Comparison of ENCODE assay signal across 14 cellular contexts in the genomic region with DNA sequence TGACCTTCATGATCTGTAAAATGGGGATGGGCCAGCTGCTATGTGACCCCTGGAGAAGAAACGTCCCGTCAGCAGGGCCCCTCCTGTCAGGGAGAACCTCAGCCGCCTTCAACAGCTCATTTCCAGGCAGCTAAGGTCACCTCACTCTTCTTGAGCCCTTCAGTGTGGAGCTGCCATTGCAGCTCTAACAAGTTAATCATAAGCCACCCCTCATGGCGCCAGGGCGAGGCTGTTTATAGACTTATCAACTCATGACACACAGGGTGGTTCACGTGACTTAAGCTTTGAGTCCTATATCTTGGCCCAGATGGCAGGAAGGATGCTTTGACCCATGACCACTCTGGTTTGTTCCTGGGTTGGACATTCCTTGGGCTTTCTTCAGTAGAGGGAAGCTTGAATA.
DNase-seq lines count a peak whose midpoint lies in the region; ATAC-seq and TF ChIP-seq lines count a peak whose summit lies in the region.
"Had no signal": no experiment of that assay in that cellular context is flagged by ENCODE, and none has a peak within 500 bp of the region (broad histone marks: within the 10 kb centered on the region; RNA-seq: fewer than 3 reads in every experiment).

No MANE protein-coding gene starts in this region.

- H2AFZ ChIP-seq in ACC112 (ENCODE audit: low read length, unreplicated experiment) (no peak overlapping the region), PC-3 (ENCODE audit: low read length) (no peak overlapping the region), neuronal stem cell (ENCODE audit: low read length) (peak overlapping the region; percentile 68)

- H3K9me3 ChIP-seq in PC-3 (ENCODE audit: low read length) (no peaks in the 10 kb centered on the region), neuronal stem cell (replicated peaks in 1 of 2; ENCODE audit: control insufficient read depth in 2 of 2, insufficient read depth in 1 of 2, low read depth in 1 of 2, low read length in 2 of 2) (peaks cover 0 to 5% of the 10 kb centered on the region in 2 donors)

- 0 out of 2 replicates have a peak overlapping the region, but pooled peaks have one; percentile 4 for H3K27ac ChIP-seq in ACC112 (ENCODE audit: low read depth, low read length)
- no peak overlapping the region for H3K27ac ChIP-seq in PC-3 (ENCODE audit: low read length)
- H3K27ac ChIP-seq in neuronal stem cell (replicated peaks; ENCODE audit: low read length): no peak overlapping the region
- H3K27ac ChIP-seq: WERI-Rb-1 had no signal

- no peaks in the 10 kb centered on the region for H3K27me3 Mint-ChIP-seq in T-helper 2 cell treated with Interferon-gamma antibody and Interleukin-4, amounts not matched to agents 5 μg/mL and 100 μg/mL, for 36 hours (ENCODE audit: low read depth)

- ATAC-seq in PC-3: peak; percentile 45

- H3K4me1 ChIP-seq in ACC112 (ENCODE audit: control insufficient read depth, insufficient read depth, low read length, unreplicated experiment): peaks cover 9% of the 10 kb centered on the region
- peaks cover 9% of the 10 kb centered on the region for H3K4me1 ChIP-seq in PC-3 (ENCODE audit: insufficient read depth, low read length)
- peaks cover 2% of the 10 kb centered on the region in 2 donors for H3K4me1 ChIP-seq in neuronal stem cell (ENCODE audit: control insufficient read depth in 2 of 2, insufficient read depth in 1 of 2, low read depth in 1 of 2, low read length in 2 of 2)

- H3K9me3 Mint-ChIP-seq in T-helper 2 cell treated with Interferon-gamma antibody and Interleukin-4, amounts not matched to agents 5 μg/mL and 100 μg/mL, for 36 hours: peaks cover 4% of the 10 kb centered on the region
- H3K9me3 Mint-ChIP-seq: activated T-helper 1 cell treated with anti-CD3 and anti-CD28 coated beads, Interleukin-12 subunit alpha, Interleukin-12 subunit beta, Interleukin-2, Interleukin-4 antibody, amounts not matched to agents 30 ng/mL and 10 ng/mL and 1 ng/mL, durations not matched to agents 14 hours and 24 hours and 36 hours had no signal

- H3K4me2 ChIP-seq in PC-3 (ENCODE audit: low read length) (peak overlapping the region; percentile 30), neuronal stem cell (ENCODE audit: insufficient read depth, low read length, poor library complexity, severe bottlenecking) (no peak overlapping the region)

- BruUV-seq in PC-3 (replicated peaks; lab: Mats Ljungman, UMichigan): no TSS peak

- H3K4me1 Mint-ChIP-seq in T-helper 2 cell treated with Interferon-gamma antibody and Interleukin-4, amounts not matched to agents 5 μg/mL and 100 μg/mL, for 36 hours (ENCODE audit: low read depth): no peaks in the 10 kb centered on the region

- H2BK120ac ChIP-seq in neuronal stem cell (ENCODE audit: low read depth, low read length): no peak overlapping the region

- no peaks in the 10 kb centered on the region for H3K79me2 ChIP-seq in ACC112 (ENCODE audit: control insufficient read depth, insufficient read depth, low read length, unreplicated experiment)
- no peaks in the 10 kb centered on the region for H3K79me2 ChIP-seq in PC-3 (ENCODE audit: low read length)

- H2BK12ac ChIP-seq in neuronal stem cell (ENCODE audit: low read length): no peak overlapping the region

- H3F3A ChIP-seq in PC-3 (ENCODE audit: low read length, unreplicated experiment): no peaks in the 10 kb centered on the region

- intact Hi-C loops in PC-3 (cut with micrococcal nuclease): loop anchor here (1.0 to 10.0 kb wide), 7 partner anchors 71 to 678 kb away; partner anchors contain the start of genes PKD1L1 and TNS3

- no peak overlapping the region for H2BK15ac ChIP-seq in neuronal stem cell (ENCODE audit: low read length)

- H4K8ac ChIP-seq in neuronal stem cell (ENCODE audit: low read depth, low read length): no peak overlapping the region

- no peak overlapping the region for H3K4ac ChIP-seq in neuronal stem cell (ENCODE audit: low read length)

- POLR2A ChIA-PET in PC-3 (lab: Charles Lee; ENCODE audit: unreplicated experiment): no interaction called here

- H3K36me3 Mint-ChIP-seq in T-helper 2 cell treated with Interferon-gamma antibody and Interleukin-4, amounts not matched to agents 5 μg/mL and 100 μg/mL, for 36 hours (ENCODE audit: low read depth): no peaks in the 10 kb centered on the region

- DNase-seq in PC-3 (peak; percentile 35), glomerular visceral epithelial cell (ENCODE audit: extremely low spot score) (peak; percentile 83), neuronal stem cell (ENCODE audit: low spot score) (no peak), SIG-M5 (lab: John Stamatoyannopoulos, UW) (no peak), nucleus accumbens (lab: John Stamatoyannopoulos, UW) (no peak), NCI-H2227 treated with DMSO at 0.1 percent for 48 hours (lab: John Stamatoyannopoulos, UW) (no peak)
- no peak for DNase-seq in T-helper 2 cell treated with Interferon-gamma antibody and Interleukin-4, amounts not matched to agents 5 μg/mL and 100 μg/mL, for 36 hours (ENCODE audit: low spot score)
- DNase-seq: central memory CD4-positive, alpha-beta T cell; GF-D8; stimulated activated CD4-positive, alpha-beta T cell treated with anti-CD3 and anti-CD28 coated beads, Interleukin-12 subunit alpha, Interleukin-12 subunit beta, amount 100 ng/mL, for 4 hours had no signal

- no peaks in the 10 kb centered on the region for H4K20me1 ChIP-seq in PC-3 (ENCODE audit: low read length)

- H3K4me3 Mint-ChIP-seq in T-helper 2 cell treated with Interferon-gamma antibody and Interleukin-4, amounts not matched to agents 5 μg/mL and 100 μg/mL, for 36 hours: no peak overlapping the region
- H3K4me3 Mint-ChIP-seq: activated T-helper 1 cell treated with anti-CD3 and anti-CD28 coated beads, Interleukin-12 subunit alpha, Interleukin-12 subunit beta, Interleukin-2, Interleukin-4 antibody, amounts not matched to agents 30 ng/mL and 10 ng/mL and 1 ng/mL, durations not matched to agents 14 hours and 24 hours and 36 hours had no signal

- no peak overlapping the region for H4K91ac ChIP-seq in neuronal stem cell (ENCODE audit: low read depth, low read length, poor library complexity)

- no peak overlapping the region for H3K14ac ChIP-seq in neuronal stem cell (ENCODE audit: low read length)

- H3K18ac ChIP-seq in neuronal stem cell (ENCODE audit: low read length): peak overlapping the region; percentile 7

- no peak overlapping the region for H3K9ac ChIP-seq in PC-3 (ENCODE audit: low read length)
- no peak overlapping the region for H3K9ac ChIP-seq in neuronal stem cell (ENCODE audit: low read depth, low read length, poor library complexity)

- H3K79me1 ChIP-seq in neuronal stem cell (ENCODE audit: low read depth, low read length): no peaks in the 10 kb centered on the region

- H2AK5ac ChIP-seq in neuronal stem cell (ENCODE audit: low read depth, low read length): no peak overlapping the region

- H3K36me3 ChIP-seq in ACC112 (ENCODE audit: insufficient read depth, low read length) (no peaks in the 10 kb centered on the region; the same call in 1 of the 2 replicates), PC-3 (ENCODE audit: low read depth, low read length) (no peaks in the 10 kb centered on the region), neuronal stem cell (replicated peaks in 1 of 2; ENCODE audit: control insufficient read depth in 2 of 2, insufficient read depth in 2 of 2, low read length in 2 of 2) (no peaks in the 10 kb centered on the region)
- H3K36me3 ChIP-seq: gastroesophageal sphincter, WERI-Rb-1 had no signal

- no peak overlapping the region for H2BK5ac ChIP-seq in neuronal stem cell (ENCODE audit: low read length)

- H3K23ac ChIP-seq in neuronal stem cell (ENCODE audit: low read depth, low read length, poor library complexity): no peak overlapping the region

- H3K27ac Mint-ChIP-seq in T-helper 2 cell treated with Interferon-gamma antibody and Interleukin-4, amounts not matched to agents 5 μg/mL and 100 μg/mL, for 36 hours: no peak overlapping the region

- TF ChIP-seq CTCF in PC-3 (conservative IDR thresholded peaks at IDR 0.05; ENCODE audit: low read depth, low read length): no peak

- H3K4me3 ChIP-seq in ACC112 (ENCODE audit: low read depth, low read length): no peak overlapping the region
- no peak overlapping the region for H3K4me3 ChIP-seq in PC-3 (ENCODE audit: low read length)
- no peak overlapping the region for H3K4me3 ChIP-seq in neuronal stem cell (ENCODE audit: low read length in 2 of 2)
- H3K4me3 ChIP-seq: gastroesophageal sphincter had no signal

- no peaks in the 10 kb centered on the region for H3K27me3 ChIP-seq in ACC112 (ENCODE audit: insufficient read depth, low read length)
- no peaks in the 10 kb centered on the region for H3K27me3 ChIP-seq in PC-3 (ENCODE audit: low read length)
- H3K27me3 ChIP-seq in neuronal stem cell (ENCODE audit: control insufficient read depth in 3 of 3, insufficient read depth in 3 of 3, low read depth in 1 of 3, low read length in 3 of 3): no peaks in the 10 kb centered on the region
- H3K27me3 ChIP-seq: gastroesophageal sphincter had no signal

- CTCF ChIA-PET in PC-3 (lab: Charles Lee): interaction anchor here (0.5 to 1.3 kb wide), 12 partner anchors 13 to 675 kb away, joined by 3 to 11 read pairs (median 6); no protein-coding TSS in a partner anchor

- H3K9me2 ChIP-seq in PC-3 (replicated peaks; ENCODE audit: low read length): no peaks in the 10 kb centered on the region

- no CpG with 5 or more reads among the region's 6 CpGs for WGBS in neuronal stem cell (ENCODE audit: extremely low coverage in 2 of 2, insufficient read length in 2 of 2, insufficient replicate concordance in 1 of 2), 2 donors

Comparison
In these comparisons a context has a peak if more than half of its experiments do, and no peak if none do; other contexts are left out.
1. DNase-seq: peak in PC-3 (single experiment) and glomerular visceral epithelial cell (single experiment); none in neuronal stem cell (single experiment), SIG-M5 (single experiment), T-helper 2 cell treated with Interferon-gamma antibody and Interleukin-4, amounts not matched to agents 5 μg/mL and 100 μg/mL, for 36 hours (single experiment), nucleus accumbens (0 of 56) and NCI-H2227 treated with DMSO at 0.1 percent for 48 hours (single experiment).